Comparison of ENCODE assay signal across 8 cellular contexts in the genomic region with DNA sequence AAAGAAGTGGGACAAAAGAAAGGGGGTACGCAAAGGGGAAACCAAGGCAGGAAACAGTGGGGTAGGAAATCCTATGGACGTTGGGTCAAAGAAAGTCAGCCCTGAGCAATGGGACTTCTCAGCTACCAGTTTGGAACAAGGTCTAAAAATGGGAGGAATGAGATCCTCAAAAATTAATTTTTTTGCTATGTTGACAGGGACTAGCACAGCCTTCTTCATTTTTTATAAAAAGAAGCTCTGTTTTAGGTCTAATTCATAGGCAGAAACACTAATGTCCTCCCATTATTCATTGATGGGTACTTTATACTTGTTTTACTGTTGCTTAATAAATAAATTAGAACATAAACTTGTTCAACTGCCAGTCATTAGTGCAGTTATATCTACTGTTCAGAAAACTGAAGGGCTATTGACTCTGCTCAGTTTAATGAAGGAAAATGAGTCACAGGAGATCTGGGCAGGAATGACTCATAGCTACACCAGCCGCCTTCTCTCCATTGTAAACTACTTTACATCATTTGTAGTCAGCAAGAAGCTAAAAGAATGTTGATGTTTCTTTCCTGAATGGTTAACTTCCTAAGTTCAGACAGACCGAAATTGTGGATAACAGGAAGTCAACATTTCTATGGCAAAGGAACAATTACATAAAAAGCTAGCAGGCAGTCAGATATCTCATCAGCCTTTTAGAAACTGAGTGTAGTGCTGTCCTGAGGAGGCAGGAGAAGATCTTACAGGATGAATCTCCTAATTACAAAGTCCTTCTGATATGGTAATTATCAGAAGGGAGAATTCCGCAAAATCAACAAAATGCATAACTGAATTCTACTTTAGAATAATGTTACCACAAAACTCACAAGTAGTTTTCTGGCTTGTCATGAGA.
DNase-seq lines count a peak whose midpoint lies in the region; TF ChIP-seq lines count a peak whose summit lies in the region.

No MANE protein-coding gene starts in this region.

- H3K9me3 ChIP-seq in colonic mucosa, result no peaks in the 10 kb centered on the region

- no peak overlapping the region for H3K9ac ChIP-seq in colonic mucosa (ENCODE audit: low read depth in 2 of 2, low read length in 2 of 2)

- H3K4me3 ChIP-seq in epithelial cell of proximal tubule (ENCODE audit: low read depth, low read length) (no peak overlapping the region), colonic mucosa (no peak overlapping the region)

- no peak overlapping the region for H3K27ac ChIP-seq in colonic mucosa

- no peak for TF ChIP-seq CTCF in epithelial cell of proximal tubule (conservative IDR thresholded peaks at IDR 0.05; ENCODE audit: low read depth, low read length)
- TF ChIP-seq CTCF in colonic mucosa (IDR thresholded peaks at IDR 0.05), result no peak
- no peak for TF ChIP-seq CTCF in GM20000 (IDR thresholded peaks at IDR 0.05; ENCODE audit: extremely low read depth, missing control alignments)

- H3K36me3 ChIP-seq in colonic mucosa, result no peaks in the 10 kb centered on the region

- no peaks in the 10 kb centered on the region for H3K27me3 ChIP-seq in colonic mucosa

- no peaks in the 10 kb centered on the region for H3K4me1 ChIP-seq in colonic mucosa

- intact Hi-C loops in colonic mucosa (cut with DNase I), result no loop called here

- DNase-seq in EH (ENCODE audit: low read depth) (peak; percentile 79), MV-4-11 (lab: John Stamatoyannopoulos, UW) (peak; percentile 6), epithelial cell of proximal tubule (ENCODE audit: low read depth) (peak; percentile 88), non-pigmented ciliary epithelial cell (ENCODE audit: low read depth) (peak; percentile 83), colonic mucosa (no peak), GM20000 (ENCODE audit: low spot score) (no peak), SHP77 treated with DMSO at 0.1 percent for 48 hours (lab: John Stamatoyannopoulos, UW) (no peak), DMS 273 treated with DMSO at 0.1 percent for 48 hours (lab: John Stamatoyannopoulos, UW) (no peak)

Comparison
In these comparisons a context has a peak if more than half of its experiments do, and no peak if none do; other contexts are left out.
1. DNase-seq: peak in EH (single experiment), MV-4-11 (single experiment), epithelial cell of proximal tubule (single experiment) and non-pigmented ciliary epithelial cell (single experiment); none in colonic mucosa (single experiment), GM20000 (single experiment), SHP77 treated with DMSO at 0.1 percent for 48 hours (single experiment) and DMS 273 treated with DMSO at 0.1 percent for 48 hours (single experiment).